Comparison of ENCODE assay signal across 2 cellular contexts in genomic region chr15:69121198-69121828, GRCh38.
TF ChIP-seq lines count a peak whose summit lies in the region.

No MANE protein-coding gene starts in this region.

TF ChIP-seq in K562, 482 proteins besides CTCF, POLR2A, EP300 and RAD21 (continues in another document):
- TF ChIP-seq ZFP30 (CRISPR knock-in tag; IDR thresholded peaks at IDR 0.05; ENCODE audit: borderline replicate concordance) (no peak), AFF4 (CRISPR knock-in tag; IDR thresholded peaks at IDR 0.05) (no peak), ELF4 (CRISPR knock-in tag; IDR thresholded peaks at IDR 0.05) (peak; percentile 61; the same call in 1 of the 2 replicates), BRD4 (IDR thresholded peaks at IDR 0.05) (no peak), E2F5 (CRISPR knock-in tag; IDR thresholded peaks at IDR 0.05) (no peak), MTF1 (CRISPR knock-in tag; IDR thresholded peaks at IDR 0.05; ENCODE audit: borderline replicate concordance) (no peak), ZNF740 (CRISPR knock-in tag; IDR thresholded peaks at IDR 0.05) (no peak), ZNF740 (tag; IDR thresholded peaks at IDR 0.05) (no peak), HOMEZ (CRISPR knock-in tag; IDR thresholded peaks at IDR 0.05) (no peak), ZNF75A (CRISPR knock-in tag; IDR thresholded peaks at IDR 0.05) (no peak), FOSL1 (tag; conservative IDR thresholded peaks at IDR 0.05) (no peak), ZNF239 (CRISPR knock-in tag; IDR thresholded peaks at IDR 0.05) (no peak), NR4A1 (CRISPR knock-in tag; IDR thresholded peaks at IDR 0.05) (no peak), NR4A1 (tag; IDR thresholded peaks at IDR 0.05) (no peak), MAFG (tag; conservative IDR thresholded peaks at IDR 0.05) (no peak), MCM7 (IDR thresholded peaks at IDR 0.05) (no peak), PRDM10 (IDR thresholded peaks at IDR 0.05; ENCODE audit: partially characterized antibody) (no peak), PTBP1 (IDR thresholded peaks at IDR 0.05; ENCODE audit: low read depth, low read length) (no peak), SPI1 (IDR thresholded peaks at IDR 0.05; ENCODE audit: borderline replicate concordance, low read depth, low read length) (0 out of 2 replicates have a peak, but pooled peaks have one; percentile 6), XRCC5 (IDR thresholded peaks at IDR 0.05; ENCODE audit: low read depth, low read length) (no peak)

TF ChIP-seq in H1, 55 proteins besides CTCF, POLR2A, EP300 and RAD21:
- TF ChIP-seq CHD7 (IDR thresholded peaks at IDR 0.05; ENCODE audit: insufficient replicate concordance, low read length) = no peak
- no peak for TF ChIP-seq TAF7 (optimal IDR thresholded peaks at IDR 0.05; ENCODE audit: borderline replicate concordance, low read depth, low read length)
- no peak for TF ChIP-seq SIN3A (conservative IDR thresholded peaks at IDR 0.05 in 1 of 2, IDR thresholded peaks at IDR 0.05 in 1 of 2; ENCODE audit: low read depth in 1 of 2, low read length in 2 of 2)
- TF ChIP-seq ZNF274 (IDR thresholded peaks at IDR 0.05; ENCODE audit: borderline replicate concordance, extremely low read depth, low read length) = no peak
- no peak for TF ChIP-seq SP1 (IDR thresholded peaks at IDR 0.05; ENCODE audit: low read depth, low read length)
